In genomic region chr6:2746557-2747061, GRCh38 we compare ENCODE assay signal across 26 cellular contexts. TPM values are rescaled to one million over a fixed set of nuclear protein-coding genes. Genes with fewer than 3 reads are reported as not detected.
DNase-seq lines count a peak whose midpoint lies in the region; ATAC-seq and TF ChIP-seq lines count a peak whose summit lies in the region.
"Had no signal": no experiment of that assay in that cellular context is flagged by ENCODE, and none has a peak within 500 bp of the region (broad histone marks: within the 10 kb centered on the region; RNA-seq: fewer than 3 reads in every experiment).

No MANE protein-coding gene starts in this region.

- H3K27me3 ChIP-seq in SJCRH30 (no peaks in the 10 kb centered on the region), psoas muscle (ENCODE audit: insufficient read depth in 3 of 3, low read length in 2 of 3) (no peaks in the 10 kb centered on the region)
- H3K27me3 ChIP-seq: body of pancreas, sigmoid colon, uterus had no signal

- CTCF ChIA-PET in HEK293T (lab: Yijun Ruan, JAX), result interaction anchor here (0.6 to 1.0 kb wide), 4 partner anchors 9 to 206 kb away, joined by 3 to 6 read pairs (median 3); no protein-coding TSS in a partner anchor

- intact Hi-C loops in psoas muscle (cut with DNase I) (loop anchor here (10.0 kb wide), 1 partner anchor 1142 kb away; the partner anchor contains the start of gene FOXC1 (in 2 of the 2)), sciatic nerve (cut with DNase I) (no loop called here)

- H3K9me3 ChIP-seq in SJCRH30 (replicated peaks), result no peaks in the 10 kb centered on the region
- H3K9me3 ChIP-seq in psoas muscle, result no peaks in the 10 kb centered on the region
- H3K9me3 ChIP-seq: body of pancreas, Caco-2, sigmoid colon, SK-N-SH, uterus had no signal

- no peak overlapping the region for H3K4me3 ChIP-seq in SJCRH30
- no peak overlapping the region for H3K4me3 ChIP-seq in choroid plexus epithelial cell (ENCODE audit: low read depth, low read length)
- H3K4me3 ChIP-seq in psoas muscle, result no peak overlapping the region
- H3K4me3 ChIP-seq: body of pancreas, lung, sigmoid colon, uterus had no signal

- H3K4me1 ChIP-seq in SJCRH30 (peaks cover 52% of the 10 kb centered on the region), psoas muscle (peaks cover 53% of the 10 kb centered on the region)
- H3K4me1 ChIP-seq: uterus had no signal

- POLR2A ChIA-PET in HEK293T (lab: Yijun Ruan, JAX), result interaction anchor here (1.8 kb wide), 1 partner anchor 22 kb away, joined by 4 read pairs; no protein-coding TSS in a partner anchor

- TF ChIP-seq CTCF in choroid plexus epithelial cell (conservative IDR thresholded peaks at IDR 0.05; ENCODE audit: low read depth, low read length), result no peak
- no peak for TF ChIP-seq CTCF in psoas muscle (IDR thresholded peaks at IDR 0.05)

- WGBS in psoas muscle, 3 donors, result 22 to 37% (median 23%) methylated on average over 7 of the region's 7 CpGs

- DNase-seq in HEK293T (ENCODE audit: extremely low spot score) (no peak), SJCRH30 (peak in 1 of 2 experiments; percentile 56), choroid plexus epithelial cell (ENCODE audit: low read depth) (peak; percentile 42), psoas muscle (peak; percentile 56 to 93), sciatic nerve (ENCODE audit: low spot score) (no peak), SW 1271 (lab: John Stamatoyannopoulos, UW) (no peak)
- DNase-seq in activated naive CD4-positive, alpha-beta T cell (lab: John Stamatoyannopoulos, UW), result no peak
- DNase-seq: activated CD4-positive, alpha-beta T cell treated with anti-CD3 and anti-CD28 coated beads for 36 hours; activated naive CD8-positive, alpha-beta T cell treated with anti-CD3 and anti-CD28 coated beads, Interleukin-2, amount 10 ng/mL, durations not matched to agents 7 days and 5 days; activated T-cell treated with anti-CD3 and anti-CD28 coated beads for 4 hours; body of pancreas; Caco-2; effector memory CD4-positive, alpha-beta T cell; erythroblast; head of caudate nucleus; NCI-H1105; NCI-H187 treated with DMSO at 0.1 percent for 48 hours; NCI-H2171 treated with DMSO at 0.1 percent for 48 hours; NCI-H774; sigmoid colon; SK-N-SH; stimulated activated naive CD4-positive, alpha-beta T cell treated with Interleukin-2 at 50 U/mL for 16 hours; T-helper 17 cell; uterus had no signal

- H3K27ac ChIP-seq in SJCRH30 (peak overlapping the region; percentile 18; the same call in 1 of the 2 replicates), psoas muscle (peak overlapping the region; percentile 68)
- H3K27ac ChIP-seq: body of pancreas, C4-2B, sigmoid colon, uterus had no signal

- no peaks in the 10 kb centered on the region for H3K36me3 ChIP-seq in SJCRH30
- no peaks in the 10 kb centered on the region for H3K36me3 ChIP-seq in psoas muscle (ENCODE audit: insufficient read depth in 1 of 2, low read depth in 1 of 2)
- H3K36me3 ChIP-seq: sigmoid colon, uterus had no signal

- ATAC-seq in psoas muscle, result peak; percentile 78 to 95 (median 86)
- no peak for ATAC-seq in sciatic nerve
- ATAC-seq: activated CD4-positive, alpha-beta T cell treated with anti-CD3 and anti-CD28 coated beads for 36 hours; body of pancreas; T-helper 17 cell had no signal

TF ChIP-seq in HEK293T, 16 proteins besides CTCF, POLR2A, EP300 and RAD21:
- TF ChIP-seq HDGF (IDR thresholded peaks at IDR 0.05; ENCODE audit: borderline replicate concordance) (no peak), NFRKB (IDR thresholded peaks at IDR 0.05) (no peak), CTBP1 (IDR thresholded peaks at IDR 0.05; ENCODE audit: borderline replicate concordance) (peak; percentile 84), SUZ12 (IDR thresholded peaks at IDR 0.05) (no peak), BHLHE40 (IDR thresholded peaks at IDR 0.05; ENCODE audit: borderline replicate concordance) (no peak), FOXA1 (IDR thresholded peaks at IDR 0.05) (no peak), L3MBTL2 (conservative IDR thresholded peaks at IDR 0.05) (peak; percentile 85), ARNT (IDR thresholded peaks at IDR 0.05) (peak; percentile 56; the same call in 1 of the 2 replicates), ZNF384 (IDR thresholded peaks at IDR 0.05) (no peak), SP1 (IDR thresholded peaks at IDR 0.05) (no peak), FOXM1 (IDR thresholded peaks at IDR 0.05; ENCODE audit: borderline replicate concordance) (no peak), LEF1 (IDR thresholded peaks at IDR 0.05; ENCODE audit: borderline replicate concordance) (0 out of 2 replicates have a peak, but pooled peaks have one; percentile 44)
- TF ChIP-seq, protein P1, sequence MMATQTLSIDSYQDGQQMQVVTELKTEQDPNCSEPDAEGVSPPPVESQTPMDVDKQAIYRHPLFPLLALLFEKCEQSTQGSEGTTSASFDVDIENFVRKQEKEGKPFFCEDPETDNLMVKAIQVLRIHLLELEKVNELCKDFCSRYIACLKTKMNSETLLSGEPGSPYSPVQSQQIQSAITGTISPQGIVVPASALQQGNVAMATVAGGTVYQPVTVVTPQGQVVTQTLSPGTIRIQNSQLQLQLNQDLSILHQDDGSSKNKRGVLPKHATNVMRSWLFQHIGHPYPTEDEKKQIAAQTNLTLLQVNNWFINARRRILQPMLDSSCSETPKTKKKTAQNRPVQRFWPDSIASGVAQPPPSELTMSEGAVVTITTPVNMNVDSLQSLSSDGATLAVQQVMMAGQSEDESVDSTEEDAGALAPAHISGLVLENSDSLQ (IDR thresholded peaks at IDR 0.05), result peak; percentile 94

RNA-seq across cellular contexts. Expression of gene MYLK4, which starts 4.1 kb away (rescaled TPM):
- total RNA-seq in SJCRH30 (2014; rRNA removed; shearing (Covaris generic)), result 2.3 and 3.0 TPM in 2 replicates
- 10 to 100 TPM in 1 of 4 donors, 1 to 10 TPM in 3; 1.2 to 23.4 (median 2.2) TPM for total RNA-seq in psoas muscle
- 100 to 1,000 TPM in 1 of 3 donors, 10 to 100 TPM in 1, under 1 TPM in 1; 0.09 to 143 (median 30.0) TPM for polyA plus RNA-seq in psoas muscle
- total RNA-seq in sciatic nerve, result 0.98 TPM

RNA-seq across cellular contexts. Expression of gene WRNIP1, which starts 18.6 kb away (rescaled TPM):
- total RNA-seq in SJCRH30 (2014; rRNA removed; shearing (Covaris generic)), result 68.3 and 74.8 TPM in 2 replicates
- total RNA-seq in psoas muscle (10 to 100 TPM; 26.5 to 53.3 (median 41.3) TPM), sciatic nerve (30.8 TPM)
- polyA plus RNA-seq in psoas muscle, result 10 to 100 TPM; 38.0 to 73.9 (median 56.4) TPM

Comparison
In these comparisons a context has a peak if more than half of its experiments do, and no peak if none do; other contexts are left out.
1. DNase-seq: peak in choroid plexus epithelial cell (single experiment) and psoas muscle (2 of 2); none in HEK293T (single experiment), sciatic nerve (single experiment), SW 1271 (0 of 2) and activated naive CD4-positive, alpha-beta T cell (0 of 4).